In the genomic region with DNA sequence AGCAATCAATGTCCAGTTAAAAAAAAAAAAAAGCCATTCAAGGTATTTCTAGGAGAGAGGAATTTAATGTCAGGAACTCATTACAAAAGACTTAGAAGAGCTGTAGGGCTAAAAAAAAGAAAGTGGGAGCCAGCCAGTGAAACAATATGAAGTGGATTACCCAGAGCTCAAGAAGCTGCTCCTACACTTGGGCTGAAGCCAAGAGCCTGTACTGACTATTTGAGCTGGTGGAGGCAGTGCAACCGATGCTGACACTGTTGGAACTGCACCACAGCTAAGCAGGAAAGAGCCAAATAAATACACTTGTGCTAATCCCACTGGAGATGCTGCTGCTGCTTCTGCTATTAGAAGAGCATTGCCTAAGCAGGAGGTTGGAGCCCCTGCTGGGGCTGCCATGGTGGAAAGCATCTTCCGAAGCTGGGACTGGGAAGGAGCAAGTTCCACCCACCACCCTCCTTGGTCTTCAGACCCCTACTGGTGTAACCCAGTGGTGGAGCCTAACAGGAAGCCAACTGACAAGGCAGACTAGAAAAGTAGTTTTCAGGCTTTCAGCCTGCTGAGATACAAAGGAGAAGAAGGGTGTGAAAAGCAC, we compare ENCODE assay signal across 18 cellular contexts.
DNase-seq lines count a peak whose midpoint lies in the region; ATAC-seq and TF ChIP-seq lines count a peak whose summit lies in the region.
"Had no signal": no experiment of that assay in that cellular context is flagged by ENCODE, and none has a peak within 500 bp of the region (broad histone marks: within the 10 kb centered on the region; RNA-seq: fewer than 3 reads in every experiment).

No MANE protein-coding gene starts in this region.

- no peaks in the 10 kb centered on the region for H3K4me1 ChIP-seq in HEK293 (ENCODE audit: control insufficient read depth, insufficient read depth, low read length)

- POLR2A ChIA-PET in HEK293 (lab: Yijun Ruan, JAX), result no interaction called here

- peaks cover 42% of the 10 kb centered on the region for H3K4me1 Mint-ChIP-seq in brain

- H3K9me3 ChIP-seq in HEK293 (ENCODE audit: control insufficient read depth, insufficient read depth, low read depth, low read length), result no peaks in the 10 kb centered on the region
- H3K9me3 ChIP-seq: MG63 had no signal

- H3K27ac ChIP-seq in HEK293 (ENCODE audit: extremely low read depth, low read depth, low read length), result no peak overlapping the region

- peaks cover 2 to 14% (median 3%) of the 10 kb centered on the region in 5 experiments for H3K9me3 Mint-ChIP-seq in brain

- TF ChIP-seq CTCF in HEK293 (tag by site-specific recombination; IDR thresholded peaks at IDR 0.05), result no peak
- no peak for TF ChIP-seq CTCF in brain (conservative IDR thresholded peaks at IDR 0.05)

- H3K4me3 Mint-ChIP-seq in brain, result no peak overlapping the region
- H3K4me3 Mint-ChIP-seq: H9 had no signal

- DNase-seq in NCI-H2227 treated with DMSO at 0.1 percent for 48 hours (lab: John Stamatoyannopoulos, UW) (peak; percentile 20), renal cortical epithelial cell (ENCODE audit: low read depth) (peak; percentile 21), cortex of kidney (lab: John Stamatoyannopoulos, UW) (no peak)
- DNase-seq: ACHN, C1 segment of cervical spinal cord, DND-41, H9, Kasumi-1, MG63, NCI-H1048, NCI-H1436, NCI-H2081, NCI-H226, SIG-M5 had no signal

- no peaks in the 10 kb centered on the region for H3K27me3 Mint-ChIP-seq in brain

- no peaks in the 10 kb centered on the region for H3K36me3 Mint-ChIP-seq in brain

- ATAC-seq in GM21367 (IDR thresholded peaks at IDR 0.05; ENCODE audit: unreplicated experiment) (no peak), GM19351 (IDR thresholded peaks at IDR 0.05; ENCODE audit: unreplicated experiment) (no peak)

- CTCF ChIA-PET in HEK293 (lab: Yijun Ruan, JAX), result interaction anchor here (0.6 kb wide), 1 partner anchor 1371 kb away, joined by 3 read pairs; no protein-coding TSS in a partner anchor

- H3K36me3 ChIP-seq in HEK293 (ENCODE audit: control insufficient read depth in 2 of 2, insufficient read depth in 1 of 2, low read length in 2 of 2), result no peaks in the 10 kb centered on the region
- H3K36me3 ChIP-seq: MG63 had no signal

- peak overlapping the region in 3 of 5 experiments; percentile 11 to 50 (median 26) for H3K27ac Mint-ChIP-seq in brain
- H3K27ac Mint-ChIP-seq: H9 had no signal

- no peak overlapping the region for H3K4me3 ChIP-seq in HEK293 (ENCODE audit: low read depth, low read length)
- H3K4me3 ChIP-seq: MG63 had no signal

TF ChIP-seq in HEK293, 187 proteins besides CTCF, POLR2A, EP300 and RAD21:
- TF ChIP-seq ZNF626 (tag by site-specific recombination; IDR thresholded peaks at IDR 0.05), result no peak
- TF ChIP-seq ZIC2 (tag by site-specific recombination; IDR thresholded peaks at IDR 0.05), result peak; percentile 60
- TF ChIP-seq PRDM1 (tag by site-specific recombination; IDR thresholded peaks at IDR 0.05), result no peak
- TF ChIP-seq ZNF157 (tag by site-specific recombination; IDR thresholded peaks at IDR 0.05), result no peak
